ENCODE assay signal across 23 cellular contexts in the genomic region with DNA sequence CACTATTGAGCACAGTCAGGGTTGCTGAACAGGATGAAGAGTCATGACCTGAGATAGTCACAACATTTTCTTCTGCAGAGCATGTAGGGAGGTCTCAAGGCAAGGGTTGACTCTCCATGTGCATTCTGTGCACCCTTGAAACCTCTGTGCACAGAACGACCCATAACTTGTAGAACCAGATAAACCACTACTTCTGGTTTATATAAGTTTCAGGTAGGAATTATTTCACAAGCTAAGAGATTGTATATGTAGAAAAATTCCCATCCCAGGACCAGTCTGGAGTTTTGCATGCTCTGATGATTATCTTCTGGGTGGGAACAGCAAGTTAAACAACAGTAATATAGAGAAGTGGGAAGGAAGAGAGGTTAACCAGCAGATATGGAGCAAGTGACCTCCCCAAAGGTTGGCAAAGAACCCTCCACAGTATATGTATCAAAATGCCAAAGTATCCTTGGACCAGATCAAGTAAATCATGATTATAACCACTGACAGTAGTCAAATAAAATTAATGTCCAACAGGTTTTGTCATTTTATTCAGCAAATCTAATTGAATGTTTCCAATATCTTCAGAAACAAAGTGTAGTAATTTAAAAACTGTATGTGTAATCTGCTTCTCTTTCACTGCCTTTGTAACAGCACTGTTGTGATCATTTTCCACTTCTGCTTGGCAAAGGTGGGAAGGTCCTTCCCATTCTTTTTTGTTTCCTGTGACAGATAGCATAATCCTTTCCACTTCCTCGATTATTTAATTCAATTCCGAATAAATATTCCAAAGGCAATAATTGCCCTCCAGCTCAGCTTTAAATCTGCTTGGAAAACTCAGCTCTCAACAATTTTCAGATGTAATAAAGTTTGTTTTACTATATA.
"Had no signal": no experiment of that assay in that cellular context is flagged by ENCODE, and none has a peak within 500 bp of the region (broad histone marks: within the 10 kb centered on the region; RNA-seq: fewer than 3 reads in every experiment).

No MANE protein-coding gene starts in this region.

- H3K27me3 ChIP-seq: colonic mucosa, sigmoid colon, tibial nerve, upper lobe of right lung, uterus had no signal

- H3K9me3 ChIP-seq: colonic mucosa, lower lobe of right lung, psoas muscle, sigmoid colon, thoracic aorta, tibial nerve, upper lobe of right lung had no signal

- FAIRE-seq: endometrium, frontal cortex had no signal

- H3K36me3 ChIP-seq: colonic mucosa, lower lobe of right lung, sigmoid colon, thoracic aorta, tibial nerve, upper lobe of right lung, uterus had no signal

- H3K4me3 ChIP-seq: colonic mucosa, lower lobe of right lung, psoas muscle, sigmoid colon, thoracic aorta, tibial nerve, upper lobe of right lung, uterus had no signal

- H3K4me1 ChIP-seq: colonic mucosa, lower lobe of right lung, psoas muscle, sigmoid colon, tibial nerve, upper lobe of right lung, uterus had no signal

- H3K27ac ChIP-seq: colonic mucosa, lower lobe of right lung, psoas muscle, sigmoid colon, thoracic aorta, tibial nerve, upper lobe of right lung, uterus had no signal

- DNase-seq: colonic mucosa; dermis blood vessel endothelial cell; effector memory CD8-positive, alpha-beta T cell; hypothalamus; immature natural killer cell; islet precursor cell; kidney glomerular epithelial cell; left colon; left ventricle myocardium superior; lower lobe of right lung; naive thymus-derived CD8-positive, alpha-beta T cell; psoas muscle; right cardiac atrium; sigmoid colon; stimulated activated CD4-positive, alpha-beta T cell treated with anti-CD3 and anti-CD28 coated beads, Interleukin-2, amount 100 ng/mL, for 24 hours; stimulated activated CD4-positive, alpha-beta T cell treated with anti-CD3 and anti-CD28 coated beads, Interleukin-4, amount 100 ng/mL, for 4 hours; stimulated activated naive CD8-positive, alpha-beta T cell treated with anti-CD3 and anti-CD28 coated beads, Interleukin-15, Interleukin-2, amounts not matched to agents 100 U/mL and 50 U/mL, for 24 hours; upper lobe of right lung; uterus had no signal
